ENCODE assay signal across 18 cellular contexts in the genomic region with DNA sequence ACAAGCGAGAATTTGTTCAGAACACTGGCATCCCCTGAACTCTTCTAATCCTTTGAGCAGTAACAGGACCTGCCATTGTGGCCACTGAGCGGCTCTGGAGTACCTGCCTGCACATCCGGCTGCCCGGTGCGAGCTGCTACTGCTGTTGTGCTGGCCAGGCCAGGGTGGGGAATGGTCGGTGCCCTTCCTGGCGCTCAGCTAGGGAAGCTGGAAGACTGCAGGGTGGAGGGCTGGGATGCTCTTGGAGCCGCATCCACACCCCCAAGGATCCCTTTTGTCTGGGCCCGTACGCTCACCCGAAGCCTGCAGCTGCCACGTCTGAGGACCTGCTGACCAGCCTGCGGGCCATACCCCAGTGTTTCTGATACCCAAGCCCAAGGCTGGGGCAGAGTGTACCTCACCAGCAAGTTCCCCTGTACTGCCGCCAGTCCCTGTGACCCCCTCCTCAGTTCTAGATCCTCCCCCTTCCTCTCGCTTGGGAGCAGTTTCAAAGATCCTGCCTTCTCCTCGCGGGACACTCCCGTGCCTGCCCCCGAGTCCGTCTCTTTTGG. TPM values are rescaled to one million over a fixed set of nuclear protein-coding genes. Genes with fewer than 3 reads are reported as not detected.
A peak's percentile ranks its signal among the peaks of the same experiment; 100 is the strongest.
DNase-seq lines count a peak whose midpoint lies in the region; ATAC-seq and TF ChIP-seq lines count a peak whose summit lies in the region.
"Had no signal": no experiment of that assay in that cellular context is flagged by ENCODE, and none has a peak within 500 bp of the region (broad histone marks: within the 10 kb centered on the region; RNA-seq: fewer than 3 reads in every experiment).

No MANE protein-coding gene starts in this region.

- TF ChIP-seq RAD21 in IMR-90 (IDR thresholded peaks at IDR 0.05; ENCODE audit: low read length) = no peak

- H4K8ac ChIP-seq in IMR-90 (ENCODE audit: low read depth in 2 of 2, low read length in 2 of 2) (peak overlapping the region; percentile 1 to 48; a peak in 1 of 4 replicates), neuronal stem cell (ENCODE audit: low read depth, low read length) (no peak overlapping the region), mesendoderm (ENCODE audit: low read depth, low read length) (no peak overlapping the region)

- no peak overlapping the region for H2AK9ac ChIP-seq in IMR-90 (replicated peaks; ENCODE audit: low read depth, low read length, poor library complexity)

- no peaks in the 10 kb centered on the region for H3K27me3 Mint-ChIP-seq in activated T-cell treated with anti-CD3 and anti-CD28 coated beads, Interleukin-2, amount 50 U/mL, for 24 hours
- H3K27me3 Mint-ChIP-seq: B cell; CD4-positive, alpha-beta T cell had no signal

- peaks cover 6% of the 10 kb centered on the region; the same call in 1 of the 2 replicates for H4K20me1 ChIP-seq in IMR-90 (ENCODE audit: insufficient read depth, low read length)

- 71% methylated on average over 17 of the region's 20 CpGs; no CpG with 5 or more reads in 1 of the 2 experiments for WGBS in IMR-90 (ENCODE audit: extremely low coverage in 2 of 2, insufficient read length in 1 of 2), 2 experiments
- WGBS in neuronal stem cell (ENCODE audit: extremely low coverage in 2 of 2, insufficient read length in 2 of 2, insufficient replicate concordance in 1 of 2), 2 donors = no CpG with 5 or more reads among the region's 20 CpGs
- no CpG with 5 or more reads among the region's 20 CpGs for WGBS in mesendoderm (ENCODE audit: extremely low coverage, insufficient coverage, low lambda C conversion rate)

- peaks cover 44% of the 10 kb centered on the region for H3K36me3 ChIP-seq in IMR-90 (ENCODE audit: control insufficient read depth, insufficient read depth, low read length)
- H3K36me3 ChIP-seq in neuronal stem cell (replicated peaks in 1 of 2; ENCODE audit: control insufficient read depth in 2 of 2, insufficient read depth in 2 of 2, low read length in 2 of 2) = peaks cover 26 to 61% of the 10 kb centered on the region in 2 donors
- H3K36me3 ChIP-seq in mesendoderm (ENCODE audit: control insufficient read depth, insufficient read depth, low read length) = peaks cover 5% of the 10 kb centered on the region

- no peak overlapping the region for H3K4me3 ChIP-seq in IMR-90 (ENCODE audit: insufficient read depth, low read depth, low read length)
- H3K4me3 ChIP-seq in neuronal stem cell (ENCODE audit: low read length in 2 of 2) = no peak overlapping the region
- no peak overlapping the region for H3K4me3 ChIP-seq in mesendoderm (ENCODE audit: low read length)

- H3K9ac ChIP-seq in IMR-90 (ENCODE audit: low read depth, low read length) = peak overlapping the region; percentile 42
- H3K9ac ChIP-seq in neuronal stem cell (ENCODE audit: low read depth, low read length, poor library complexity) = peak overlapping the region; percentile 78
- no peak overlapping the region for H3K9ac ChIP-seq in mesendoderm (ENCODE audit: low read length)

- no peak overlapping the region for H2BK120ac ChIP-seq in IMR-90 (ENCODE audit: low read depth, low read length)
- no peak overlapping the region for H2BK120ac ChIP-seq in neuronal stem cell (ENCODE audit: low read depth, low read length)
- H2BK120ac ChIP-seq in mesendoderm (ENCODE audit: low read depth, low read length) = no peak overlapping the region

- H3K9me3 ChIP-seq in IMR-90 (ENCODE audit: control insufficient read depth, insufficient read depth, low read length) (no peaks in the 10 kb centered on the region), neuronal stem cell (replicated peaks in 1 of 2; ENCODE audit: control insufficient read depth in 2 of 2, insufficient read depth in 1 of 2, low read depth in 1 of 2, low read length in 2 of 2) (no peaks in the 10 kb centered on the region)

- TF ChIP-seq CTCF in IMR-90 (conservative IDR thresholded peaks at IDR 0.05; ENCODE audit: low read depth, low read length) = no peak

- peaks cover 66% of the 10 kb centered on the region for H3K36me3 Mint-ChIP-seq in activated T-cell treated with anti-CD3 and anti-CD28 coated beads, Interleukin-2, amount 50 U/mL, for 24 hours (ENCODE audit: low read depth)

- no peak overlapping the region for H2AFZ ChIP-seq in IMR-90 (replicated peaks; ENCODE audit: low read length, poor library complexity)
- no peak overlapping the region for H2AFZ ChIP-seq in neuronal stem cell (ENCODE audit: low read length)

- in situ Hi-C loops in IMR-90 (cut with MboI; ENCODE audit: low sequenced_read_pairs) = loop anchor here (10.0 kb wide), 2 partner anchors 133 to 313 kb away; no protein-coding TSS in a partner anchor

- no peak overlapping the region; the same call in 1 of the 2 replicates for H2AK5ac ChIP-seq in IMR-90 (ENCODE audit: low read depth, low read length)
- no peak overlapping the region for H2AK5ac ChIP-seq in neuronal stem cell (ENCODE audit: low read depth, low read length)
- H2AK5ac ChIP-seq in mesendoderm (ENCODE audit: low read length) = no peak overlapping the region

- H2BK15ac ChIP-seq in IMR-90 (ENCODE audit: low read depth, low read length) = no peak overlapping the region
- no peak overlapping the region for H2BK15ac ChIP-seq in neuronal stem cell (ENCODE audit: low read length)
- H2BK15ac ChIP-seq in mesendoderm (replicated peaks; ENCODE audit: low read depth) = no peak overlapping the region

- dilution Hi-C loops in IMR-90 (cut with HindIII; ENCODE audit: low sequenced_read_pairs, unreplicated experiment) = no loop called here

- H3K4ac ChIP-seq in IMR-90 (ENCODE audit: low read depth, low read length) (no peak overlapping the region), neuronal stem cell (ENCODE audit: low read length) (no peak overlapping the region), mesendoderm (ENCODE audit: low read depth, low read length) (no peak overlapping the region)

- H3K9me1 ChIP-seq in IMR-90 (ENCODE audit: insufficient read depth, low read length) = peaks cover 3% of the 10 kb centered on the region; the same call in 1 of the 2 replicates

- H2BK5ac ChIP-seq in IMR-90 (ENCODE audit: low read depth, low read length, poor library complexity, severe bottlenecking) = no peak overlapping the region
- no peak overlapping the region for H2BK5ac ChIP-seq in neuronal stem cell (ENCODE audit: low read length)
- H2BK5ac ChIP-seq in mesendoderm (ENCODE audit: low read length) = no peak overlapping the region

- H3K27ac ChIP-seq in IMR-90 (ENCODE audit: insufficient read depth, low read length) = peak overlapping the region; percentile 65; the same call in 1 of the 2 replicates
- H3K27ac ChIP-seq in neuronal stem cell (replicated peaks; ENCODE audit: low read length) = peak overlapping the region; percentile 3
- no peak overlapping the region for H3K27ac ChIP-seq in mesendoderm (ENCODE audit: low read depth, low read length)
- H3K27ac ChIP-seq: 22Rv1 had no signal

- H3K56ac ChIP-seq in IMR-90 (ENCODE audit: extremely low read depth, insufficient read depth, low read length) (no peak overlapping the region), mesendoderm (ENCODE audit: low read length) (no peak overlapping the region)

- H2BK20ac ChIP-seq in IMR-90 (ENCODE audit: low read depth, low read length) = no peak overlapping the region

- H3K4me1 Mint-ChIP-seq in activated T-cell treated with anti-CD3 and anti-CD28 coated beads, Interleukin-2, amount 50 U/mL, for 24 hours (ENCODE audit: low read depth) = no peaks in the 10 kb centered on the region
- H3K4me1 Mint-ChIP-seq: B cell had no signal

- H3K79me1 ChIP-seq in IMR-90 (ENCODE audit: low read depth in 1 of 2, low read length in 2 of 2) (peaks cover 3 to 23% of the 10 kb centered on the region in 2 experiments; a peak in 2 of 4 replicates), neuronal stem cell (ENCODE audit: low read depth, low read length) (peaks cover 2% of the 10 kb centered on the region), mesendoderm (ENCODE audit: low read length) (peaks cover 2% of the 10 kb centered on the region)

- intact Hi-C loops in IMR-90 (cut with micrococcal nuclease) = no loop called here

- H3K4me1 ChIP-seq in IMR-90 (ENCODE audit: control insufficient read depth, insufficient read depth, low read length) = peaks cover 14% of the 10 kb centered on the region; the same call in 1 of the 2 replicates
- peaks cover 0 to 12% of the 10 kb centered on the region in 2 donors for H3K4me1 ChIP-seq in neuronal stem cell (ENCODE audit: control insufficient read depth in 2 of 2, insufficient read depth in 1 of 2, low read depth in 1 of 2, low read length in 2 of 2)
- no peaks in the 10 kb centered on the region for H3K4me1 ChIP-seq in mesendoderm (ENCODE audit: control insufficient read depth, low read depth, low read length)

- TF ChIP-seq POLR2A in IMR-90 (IDR thresholded peaks at IDR 0.05; ENCODE audit: low read depth, low read length) = no peak

- H4K91ac ChIP-seq in IMR-90 (ENCODE audit: insufficient read depth, low read depth, low read length) (peak overlapping the region; percentile 20; the same call in 1 of the 2 replicates), neuronal stem cell (ENCODE audit: low read depth, low read length, poor library complexity) (no peak overlapping the region)

- no peak overlapping the region for H2BK12ac ChIP-seq in neuronal stem cell (ENCODE audit: low read length)

- H3K4me2 ChIP-seq in IMR-90 (ENCODE audit: low read depth, low read length) (no peak overlapping the region), neuronal stem cell (ENCODE audit: insufficient read depth, low read length, poor library complexity, severe bottlenecking) (no peak overlapping the region), mesendoderm (ENCODE audit: low read length) (no peak overlapping the region)

- H3K4me3 Mint-ChIP-seq in activated T-cell treated with anti-CD3 and anti-CD28 coated beads, Interleukin-2, amount 50 U/mL, for 24 hours = no peak overlapping the region
- H3K4me3 Mint-ChIP-seq: B cell; CD4-positive, alpha-beta T cell had no signal

- peak overlapping the region; percentile 68 for H3K27ac Mint-ChIP-seq in activated T-cell treated with anti-CD3 and anti-CD28 coated beads, Interleukin-2, amount 50 U/mL, for 24 hours
- H3K27ac Mint-ChIP-seq: B cell; CD4-positive, alpha-beta T cell had no signal

- H3K14ac ChIP-seq in IMR-90 (replicated peaks; ENCODE audit: low read depth, low read length) (no peak overlapping the region), neuronal stem cell (ENCODE audit: low read length) (no peak overlapping the region)

- H3K9me3 Mint-ChIP-seq in activated T-cell treated with anti-CD3 and anti-CD28 coated beads, Interleukin-2, amount 50 U/mL, for 24 hours = no peaks in the 10 kb centered on the region
- H3K9me3 Mint-ChIP-seq: CD4-positive, alpha-beta T cell had no signal

- H4K5ac ChIP-seq in IMR-90 (ENCODE audit: low read depth, low read length) (peak overlapping the region; percentile 13; the same call in 1 of the 2 replicates), mesendoderm (ENCODE audit: low read length) (no peak overlapping the region)

- CTCF ChIA-PET in IMR-90 (lab: Yijun Ruan, JAX) = no interaction called here

- H3K18ac ChIP-seq in IMR-90 (ENCODE audit: low read depth, low read length) = peak overlapping the region; percentile 24; the same call in 1 of the 2 replicates
- H3K18ac ChIP-seq in neuronal stem cell (ENCODE audit: low read length) = peak overlapping the region; percentile 39
- no peak overlapping the region for H3K18ac ChIP-seq in mesendoderm (ENCODE audit: low read length)

- H3K27me3 ChIP-seq in IMR-90 (ENCODE audit: control insufficient read depth, insufficient read depth, low read length) (no peaks in the 10 kb centered on the region), neuronal stem cell (ENCODE audit: control insufficient read depth in 3 of 3, insufficient read depth in 3 of 3, low read depth in 1 of 3, low read length in 3 of 3) (no peaks in the 10 kb centered on the region), mesendoderm (ENCODE audit: insufficient read depth, low read length, poor library complexity) (no peaks in the 10 kb centered on the region)

- POLR2A ChIA-PET in IMR-90 (lab: Charles Lee; ENCODE audit: unreplicated experiment) = no interaction called here

- no TSS peak for BruUV-seq in IMR-90 (replicated peaks; lab: Mats Ljungman, UMichigan)

- peak; percentile 6; the same call in 1 of the 2 replicates for ATAC-seq in IMR-90 (ENCODE audit: low read depth)

- H3K23ac ChIP-seq in IMR-90 (ENCODE audit: low read depth, low read length) (no peak overlapping the region), neuronal stem cell (ENCODE audit: low read depth, low read length, poor library complexity) (peak overlapping the region; percentile 34), mesendoderm (ENCODE audit: low read length) (no peak overlapping the region)

- no peak for DNase-seq in activated T-cell treated with anti-CD3 and anti-CD28 coated beads, Interleukin-2, amount 50 U/mL, for 24 hours
- DNase-seq in activated T-cell treated with anti-CD3 and anti-CD28 coated beads for 4 hours (no peak), IMR-90 (no peak), islet precursor cell (peak; percentile 56), neuronal stem cell (ENCODE audit: low spot score) (no peak), OCI-M2 (lab: John Stamatoyannopoulos, UW; ENCODE audit: unreplicated experiment) (no peak), superior temporal gyrus (ENCODE audit: extremely low spot score) (no peak), mesendoderm (no peak)
- DNase-seq: CD4-positive, alpha-beta T cell; DMS53; Karpas-422; MM.1S; NCI-H1105; NCI-H1694; NCI-H524; Right ventricle myocardium superior had no signal

- no peaks in the 10 kb centered on the region for H3K79me2 ChIP-seq in mesendoderm (ENCODE audit: control insufficient read depth, insufficient read depth, low read length)

RNA-seq across cellular contexts. Expression of a gene that starts 49.7 kb away (rescaled TPM):
- 14.4 and 18.5 TPM in 2 replicates for total RNA-seq in IMR-90 (2012; rRNA removed)
- 35.5 and 43.2 TPM in 2 replicates for polyA plus RNA-seq in IMR-90 (2012; rRNA removed)
- 26.3 and 45.8 TPM in 2 replicates for polyA plus RNA-seq in IMR-90 (2012; cell fraction: cytosol; rRNA removed)
- 189 and 191 TPM in 2 replicates for polyA plus RNA-seq in IMR-90 (2012; cell fraction: nucleus; rRNA removed; ENCODE audit: low replicate concordance)
- 28.6 TPM for polyA plus RNA-seq in neuronal stem cell (2013, experiment 1 of 2)
- 27.5 TPM for polyA plus RNA-seq in neuronal stem cell (2013, experiment 2 of 2)
- polyA plus RNA-seq in mesendoderm (2013, experiment 1 of 2) = 24.0 TPM
- polyA plus RNA-seq in mesendoderm (2013, experiment 2 of 2) = 23.5 TPM

Comparison
In these comparisons a context has a peak if more than half of its experiments do, and no peak if none do; other contexts are left out.
1. H4K8ac ChIP-seq: peak in IMR-90 (2 of 2); none in neuronal stem cell (single experiment) and mesendoderm (single experiment).